ENCODE assay signal across 8 cellular contexts in genomic region chr20:1509237-1509636, GRCh38. TPM values are rescaled to one million over a fixed set of nuclear protein-coding genes. Genes with fewer than 3 reads are reported as not detected.
DNase-seq lines count a peak whose midpoint lies in the region; ATAC-seq, FAIRE-seq and TF ChIP-seq lines count a peak whose summit lies in the region.

No MANE protein-coding gene starts in this region.

- intact Hi-C loops in Right ventricle myocardium superior (cut with DNase I): no loop called here

- no peak overlapping the region for H3K27ac ChIP-seq in right atrium auricular region
- H3K27ac ChIP-seq in brain microvascular endothelial cell: no peak overlapping the region
- no peak overlapping the region for H3K27ac ChIP-seq in neural cell (ENCODE audit: low read length)

- H3K79me2 ChIP-seq in neural cell (replicated peaks; ENCODE audit: insufficient read depth, low read length): no peaks in the 10 kb centered on the region

- no peak overlapping the region for H3K4me3 ChIP-seq in right atrium auricular region
- no peak overlapping the region for H3K4me3 ChIP-seq in brain microvascular endothelial cell (ENCODE audit: low read depth, low read length)
- no peak overlapping the region for H3K4me3 ChIP-seq in neural cell (ENCODE audit: low read length)

- H2AFZ ChIP-seq in neural cell (ENCODE audit: low read depth, low read length): no peak overlapping the region

- DNase-seq in right atrium auricular region (ENCODE audit: low spot score) (no peak), Right ventricle myocardium superior (no peak), NOMO-1 treated with dmso at 0.1 percent for 144 hours (lab: John Stamatoyannopoulos, UW; ENCODE audit: unreplicated experiment) (peak; percentile 29), brain microvascular endothelial cell (peak; percentile 47), GM19239 (ENCODE audit: insufficient read length, low spot score) (no peak)

- peak; percentile 18 to 35 for TF ChIP-seq CTCF in right atrium auricular region (IDR thresholded peaks at IDR 0.05)
- TF ChIP-seq CTCF in brain microvascular endothelial cell (IDR thresholded peaks at IDR 0.05; ENCODE audit: low read depth, low read length, missing control alignments): peak; percentile 60
- peak; percentile 67 for TF ChIP-seq CTCF in neural cell (IDR thresholded peaks at IDR 0.05; ENCODE audit: poor library complexity, severe bottlenecking)

- H4K20me1 ChIP-seq in neural cell (ENCODE audit: insufficient read depth): no peaks in the 10 kb centered on the region

- H3K36me3 ChIP-seq in right atrium auricular region: no peaks in the 10 kb centered on the region
- H3K36me3 ChIP-seq in brain microvascular endothelial cell (replicated peaks): no peaks in the 10 kb centered on the region
- no peaks in the 10 kb centered on the region for H3K36me3 ChIP-seq in neural cell (ENCODE audit: insufficient read depth, low read length)

- no peaks in the 10 kb centered on the region for H3K9me2 ChIP-seq in neural cell (ENCODE audit: insufficient read depth, low read length)

- H3K9ac ChIP-seq in neural cell (ENCODE audit: low read length): no peak overlapping the region

- TF ChIP-seq RAD21 in neural cell (conservative IDR thresholded peaks at IDR 0.05): peak; percentile 59

- H3F3A ChIP-seq in neural cell (ENCODE audit: insufficient read depth, low read length, poor library complexity, severe bottlenecking): no peaks in the 10 kb centered on the region

- no peak overlapping the region for H3K4me2 ChIP-seq in neural cell (ENCODE audit: low read length)

- H3K9me3 ChIP-seq in right atrium auricular region (no peaks in the 10 kb centered on the region), neural cell (ENCODE audit: low read length) (no peaks in the 10 kb centered on the region)

- in situ Hi-C loops in brain microvascular endothelial cell (cut with HindIII; ENCODE audit: low pct_ligation_motif_present, low sequenced_read_pairs): no loop called here

- H3K4me1 ChIP-seq in right atrium auricular region: no peaks in the 10 kb centered on the region

- H3K27me3 ChIP-seq in right atrium auricular region (no peaks in the 10 kb centered on the region), brain microvascular endothelial cell (replicated peaks) (peaks cover 4% of the 10 kb centered on the region), neural cell (ENCODE audit: insufficient read depth, low read depth, low read length) (no peaks in the 10 kb centered on the region)

- ATAC-seq in Right ventricle myocardium superior (ENCODE audit: poor library complexity) (no peak), GM21515 (IDR thresholded peaks at IDR 0.05; ENCODE audit: unreplicated experiment) (no peak), HG03175 (IDR thresholded peaks at IDR 0.05; ENCODE audit: unreplicated experiment) (no peak)

- FAIRE-seq in GM19239 (lab: Jason Lieb, UNC): no peak

- TF ChIP-seq EP300 in neural cell (conservative IDR thresholded peaks at IDR 0.05; ENCODE audit: poor library complexity, severe bottlenecking): no peak

TF ChIP-seq in neural cell, 6 proteins besides CTCF, POLR2A, EP300 and RAD21:
- peak; percentile 45 for TF ChIP-seq SMC3 (conservative IDR thresholded peaks at IDR 0.05; ENCODE audit: poor library complexity)
- TF ChIP-seq EZH2 (IDR thresholded peaks at IDR 0.05; ENCODE audit: borderline replicate concordance, insufficient read depth, low read length, poor library complexity, severe bottlenecking): no peak
- TF ChIP-seq MXI1 (conservative IDR thresholded peaks at IDR 0.05; ENCODE audit: poor library complexity, severe bottlenecking): peak; percentile 15

RNA-seq across cellular contexts. Expression of gene SIRPB2, which starts 18.0 kb away (rescaled TPM):
- total RNA-seq in right atrium auricular region (1 to 10 TPM; 2.6 to 4.4 TPM), Right ventricle myocardium superior (3.1 TPM)
- polyA plus RNA-seq in neural cell: not detected in 2 replicates
- polyA minus RNA-seq in neural cell: not detected in 2 replicates

RNA-seq across cellular contexts. Expression of gene NSFL1C, which starts 42.6 kb away (rescaled TPM):
- 10 to 100 TPM; 28.5 to 34.3 TPM for total RNA-seq in right atrium auricular region
- total RNA-seq in Right ventricle myocardium superior: 55.8 TPM
- polyA plus RNA-seq in neural cell: 48.7 and 58.0 TPM in 2 replicates
- polyA minus RNA-seq in neural cell: 38.2 and 43.6 TPM in 2 replicates

RNA-seq across cellular contexts. Expression of gene SIRPD, which starts 48.3 kb away (rescaled TPM):
- total RNA-seq in right atrium auricular region (not detected), Right ventricle myocardium superior (not detected)
- not detected in 2 replicates for polyA plus RNA-seq in neural cell
- polyA minus RNA-seq in neural cell: not detected in 2 replicates

Comparison
In these comparisons a context has a peak if more than half of its experiments do, and no peak if none do; other contexts are left out.
1. DNase-seq: peak in NOMO-1 treated with dmso at 0.1 percent for 144 hours (single experiment) and brain microvascular endothelial cell (single experiment); none in right atrium auricular region (single experiment), Right ventricle myocardium superior (single experiment) and GM19239 (single experiment).
2. Peak in every context shown above with its lines, with median percentiles within 50 percentile points of each other: CTCF ChIP-seq.